In the genomic region with DNA sequence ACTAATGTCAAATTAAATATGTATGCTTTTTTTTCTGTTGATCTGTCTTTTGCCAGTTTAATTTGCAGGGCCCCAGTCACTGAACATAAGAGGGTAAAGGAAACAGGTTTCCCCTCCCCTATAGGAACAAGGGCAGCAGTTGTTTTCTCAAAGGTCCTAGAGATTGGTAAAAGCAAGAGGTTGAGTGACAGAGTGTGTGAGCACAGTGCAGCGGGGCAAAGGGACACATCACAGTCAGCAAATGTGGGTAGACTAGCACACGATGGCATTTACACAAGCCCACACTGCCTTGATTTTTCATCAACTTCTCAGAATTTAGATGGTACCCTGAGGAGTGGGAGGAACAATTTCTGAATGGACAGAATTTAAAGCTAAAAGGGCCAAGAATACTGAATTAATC, we compare ENCODE assay signal across 1 cellular context.
A peak's percentile ranks its signal among the peaks of the same experiment; 100 is the strongest.
TF ChIP-seq lines count a peak whose summit lies in the region.

No MANE protein-coding gene starts in this region.

TF ChIP-seq in GM12878, 131 proteins besides CTCF, POLR2A, EP300 and RAD21 (continued from another document):
- TF ChIP-seq ZNF687 (IDR thresholded peaks at IDR 0.05) (peak; percentile 37; the same call in 1 of the 2 replicates), ASH2L (IDR thresholded peaks at IDR 0.05; ENCODE audit: borderline replicate concordance, low read depth) (no peak), PKNOX1 (IDR thresholded peaks at IDR 0.05) (peak; percentile 85), RFX5 (IDR thresholded peaks at IDR 0.05; ENCODE audit: low read depth, low read length) (no peak)
- TF ChIP-seq, protein P1, sequence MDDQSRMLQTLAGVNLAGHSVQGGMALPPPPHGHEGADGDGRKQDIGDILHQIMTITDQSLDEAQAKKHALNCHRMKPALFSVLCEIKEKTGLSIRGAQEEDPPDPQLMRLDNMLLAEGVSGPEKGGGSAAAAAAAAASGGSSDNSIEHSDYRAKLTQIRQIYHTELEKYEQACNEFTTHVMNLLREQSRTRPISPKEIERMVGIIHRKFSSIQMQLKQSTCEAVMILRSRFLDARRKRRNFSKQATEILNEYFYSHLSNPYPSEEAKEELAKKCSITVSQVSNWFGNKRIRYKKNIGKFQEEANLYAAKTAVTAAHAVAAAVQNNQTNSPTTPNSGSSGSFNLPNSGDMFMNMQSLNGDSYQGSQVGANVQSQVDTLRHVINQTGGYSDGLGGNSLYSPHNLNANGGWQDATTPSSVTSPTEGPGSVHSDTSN (IDR thresholded peaks at IDR 0.05; ENCODE audit: insufficient replicate concordance, low read depth, low read length), result peak; percentile 34
